In genomic region chr7:151736403-151736909, GRCh38 we compare ENCODE assay signal across 8 cellular contexts.
DNase-seq lines count a peak whose midpoint lies in the region; ATAC-seq and TF ChIP-seq lines count a peak whose summit lies in the region.

No MANE protein-coding gene starts in this region.

- ATAC-seq in activated T-helper 17 cell treated with anti-CD3 and anti-CD28 coated beads, Interleukin-2, amount 50 U/mL, for 72 hours (replicated peaks): no peak

- peak; percentile 91 for TF ChIP-seq EP300 in Ishikawa (IDR thresholded peaks at IDR 0.05; ENCODE audit: borderline replicate concordance)

- H3K36me3 Mint-ChIP-seq in activated T-helper 17 cell treated with anti-CD3 and anti-CD28 coated beads, Interleukin-2, amount 50 U/mL, for 72 hours (ENCODE audit: low read depth): no peaks in the 10 kb centered on the region

- H3K27me3 Mint-ChIP-seq in activated T-helper 17 cell treated with anti-CD3 and anti-CD28 coated beads, Interleukin-2, amount 50 U/mL, for 72 hours: no peaks in the 10 kb centered on the region

- no peak overlapping the region for H3K27ac Mint-ChIP-seq in activated T-helper 17 cell treated with anti-CD3 and anti-CD28 coated beads, Interleukin-2, amount 50 U/mL, for 72 hours

- peaks cover 10% of the 10 kb centered on the region for H3K4me1 Mint-ChIP-seq in activated T-helper 17 cell treated with anti-CD3 and anti-CD28 coated beads, Interleukin-2, amount 50 U/mL, for 72 hours

- peak; percentile 100 for DNase-seq in ACHN
- DNase-seq in T1000 (lab: John Stamatoyannopoulos, UW): peak; percentile 80
- peak; percentile 96 for DNase-seq in glomerular visceral epithelial cell (ENCODE audit: extremely low spot score)
- DNase-seq in pulmonary artery endothelial cell (ENCODE audit: low read depth, low spot score): peak; percentile 64
- DNase-seq in stimulated activated naive CD4-positive, alpha-beta T cell (lab: John Stamatoyannopoulos, UW): no peak
- no peak for DNase-seq in activated CD4-positive, alpha-beta T cell treated with anti-CD3 and anti-CD28 coated beads for 48 hours

- in situ Hi-C loops in ACHN (cut with HindIII; ENCODE audit: low pct_ligation_motif_present, low pct_unique_long_range_greater_than_20kb, low sequenced_read_pairs): no loop called here

- no peak overlapping the region for H3K4me3 Mint-ChIP-seq in activated T-helper 17 cell treated with anti-CD3 and anti-CD28 coated beads, Interleukin-2, amount 50 U/mL, for 72 hours

- H3K9me3 Mint-ChIP-seq in activated T-helper 17 cell treated with anti-CD3 and anti-CD28 coated beads, Interleukin-2, amount 50 U/mL, for 72 hours: no peaks in the 10 kb centered on the region

- peak; percentile 40; the same call in 1 of the 2 replicates for TF ChIP-seq RAD21 in Ishikawa (IDR thresholded peaks at IDR 0.05; ENCODE audit: low read depth)

TF ChIP-seq in Ishikawa, 13 proteins besides CTCF, POLR2A, EP300 and RAD21:
- TF ChIP-seq TCF12 (IDR thresholded peaks at IDR 0.05; ENCODE audit: low read depth): peak; percentile 92
- TF ChIP-seq FOXM1 (IDR thresholded peaks at IDR 0.05; ENCODE audit: borderline replicate concordance, low read depth): peak; percentile 46; the same call in 1 of the 2 replicates
- peak; percentile 91 for TF ChIP-seq TEAD4 (IDR thresholded peaks at IDR 0.05)
- no peak for TF ChIP-seq CEBPB (IDR thresholded peaks at IDR 0.05)
- peak; percentile 36; the same call in 1 of the 2 replicates for TF ChIP-seq CREB1 (IDR thresholded peaks at IDR 0.05; ENCODE audit: low read depth)
- TF ChIP-seq EGR1 (IDR thresholded peaks at IDR 0.05): no peak
- TF ChIP-seq MAX (IDR thresholded peaks at IDR 0.05): peak; percentile 71
- TF ChIP-seq NFIC (IDR thresholded peaks at IDR 0.05): peak; percentile 93
- no peak for TF ChIP-seq TAF1 (IDR thresholded peaks at IDR 0.05; ENCODE audit: low read depth)

Comparison
In these comparisons a context has a peak if more than half of its experiments do, and no peak if none do; other contexts are left out.
1. DNase-seq: peak in ACHN (single experiment), T1000 (single experiment), glomerular visceral epithelial cell (single experiment) and pulmonary artery endothelial cell (single experiment); none in stimulated activated naive CD4-positive, alpha-beta T cell (0 of 6) and activated CD4-positive, alpha-beta T cell treated with anti-CD3 and anti-CD28 coated beads for 48 hours (single experiment).